ENCODE assay signal across 22 cellular contexts in genomic region chr14:89178802-89179201, GRCh38.
DNase-seq lines count a peak whose midpoint lies in the region; ATAC-seq and TF ChIP-seq lines count a peak whose summit lies in the region.
"Had no signal": no experiment of that assay in that cellular context is flagged by ENCODE, and none has a peak within 500 bp of the region (broad histone marks: within the 10 kb centered on the region; RNA-seq: fewer than 3 reads in every experiment).

No MANE protein-coding gene starts in this region.

- H2BK5ac ChIP-seq in IMR-90 (ENCODE audit: low read depth, low read length, poor library complexity, severe bottlenecking): no peak overlapping the region

- no peak overlapping the region for H3K56ac ChIP-seq in IMR-90 (ENCODE audit: extremely low read depth, insufficient read depth, low read length)

- peaks cover 6 to 46% of the 10 kb centered on the region in 2 experiments for H3K79me1 ChIP-seq in IMR-90 (ENCODE audit: low read depth in 1 of 2, low read length in 2 of 2)

- H3K27me3 Mint-ChIP-seq in naive thymus-derived CD8-positive, alpha-beta T cell: no peaks in the 10 kb centered on the region
- H3K27me3 Mint-ChIP-seq in activated CD4-positive, alpha-beta memory T cell treated with anti-CD3 and anti-CD28 coated beads for 36 hours: no peaks in the 10 kb centered on the region
- H3K27me3 Mint-ChIP-seq: activated naive CD4-positive, alpha-beta T cell treated with anti-CD3 and anti-CD28 coated beads, Interleukin-2, amount 10 ng/mL, durations not matched to agents 7 days and 5 days had no signal

- H2BK20ac ChIP-seq in IMR-90 (ENCODE audit: low read depth, low read length): no peak overlapping the region

- H4K20me1 ChIP-seq in BLaER1 treated with 17β-estradiol and CSF1 and Interleukin-3, amounts not matched to agents 10 nM and 100 nM: peaks cover 0 to 25% (median 0%) of the 10 kb centered on the region in 11 experiments; a peak in 2 of 22 replicates
- H4K20me1 ChIP-seq in IMR-90 (ENCODE audit: insufficient read depth, low read length): peaks cover 8% of the 10 kb centered on the region; the same call in 1 of the 2 replicates

- no peak overlapping the region for H4K91ac ChIP-seq in IMR-90 (ENCODE audit: insufficient read depth, low read depth, low read length)

- no peak overlapping the region for H2AFZ ChIP-seq in IMR-90 (replicated peaks; ENCODE audit: low read length, poor library complexity)

- H3K4me3 ChIP-seq in BLaER1 treated with 17β-estradiol and CSF1 and Interleukin-3, amounts not matched to agents 10 nM and 100 nM: no peak overlapping the region
- no peak overlapping the region for H3K4me3 ChIP-seq in IMR-90 (ENCODE audit: insufficient read depth, low read depth, low read length)
- H3K4me3 ChIP-seq in coronary artery: no peak overlapping the region
- H3K4me3 ChIP-seq: esophagus muscularis mucosa, SJSA1 had no signal

- peaks cover 14 to 41% (median 24%) of the 10 kb centered on the region in 4 donors for H3K4me1 Mint-ChIP-seq in naive thymus-derived CD8-positive, alpha-beta T cell
- peaks cover 8% of the 10 kb centered on the region for H3K4me1 Mint-ChIP-seq in activated CD4-positive, alpha-beta memory T cell treated with anti-CD3 and anti-CD28 coated beads for 36 hours (ENCODE audit: low read depth)

- H3K9me1 ChIP-seq in IMR-90 (ENCODE audit: insufficient read depth, low read length): peaks cover 17% of the 10 kb centered on the region

- H3K4me1 ChIP-seq in BLaER1 treated with 17β-estradiol and CSF1 and Interleukin-3, amounts not matched to agents 10 nM and 100 nM: peaks cover 15 to 50% (median 43%) of the 10 kb centered on the region in 10 experiments
- peaks cover 6% of the 10 kb centered on the region for H3K4me1 ChIP-seq in IMR-90 (ENCODE audit: control insufficient read depth, insufficient read depth, low read length)

- H3K36me3 ChIP-seq in BLaER1 treated with 17β-estradiol and CSF1 and Interleukin-3, amounts not matched to agents 10 nM and 100 nM: peaks cover 49 to 73% (median 59%) of the 10 kb centered on the region in 11 experiments
- peaks cover 14% of the 10 kb centered on the region for H3K36me3 ChIP-seq in IMR-90 (ENCODE audit: control insufficient read depth, insufficient read depth, low read length)
- H3K36me3 ChIP-seq: SJSA1 had no signal

- no peak overlapping the region for H3K14ac ChIP-seq in IMR-90 (replicated peaks; ENCODE audit: low read depth, low read length)

- H2AK9ac ChIP-seq in IMR-90 (replicated peaks; ENCODE audit: low read depth, low read length, poor library complexity): no peak overlapping the region

- peak overlapping the region in 6 of 11 experiments; percentile 68 to 85 (median 78); a peak in 10 of 22 replicates for H3K4me2 ChIP-seq in BLaER1 treated with 17β-estradiol and CSF1 and Interleukin-3, amounts not matched to agents 10 nM and 100 nM
- no peak overlapping the region for H3K4me2 ChIP-seq in IMR-90 (ENCODE audit: low read depth, low read length)
- H3K4me2 ChIP-seq: KMS-11 had no signal

- no CpG with 5 or more reads among the region's 1 CpG for WGBS in IMR-90 (ENCODE audit: extremely low coverage in 2 of 2, insufficient read length in 1 of 2), 2 experiments

- no TSS peak for BruUV-seq in IMR-90 (replicated peaks; lab: Mats Ljungman, UMichigan)

- peaks cover under 1 to 14% (median 7%) of the 10 kb centered on the region in 11 experiments; a peak in 18 of 22 replicates for H3K9me3 ChIP-seq in BLaER1 treated with 17β-estradiol and CSF1 and Interleukin-3, amounts not matched to agents 10 nM and 100 nM (replicated peaks in 1 of 11)
- H3K9me3 ChIP-seq in IMR-90 (ENCODE audit: control insufficient read depth, insufficient read depth, low read length): no peaks in the 10 kb centered on the region
- H3K9me3 ChIP-seq: esophagus muscularis mucosa, neutrophil, SJSA1 had no signal

- no peaks in the 10 kb centered on the region for H3K27me3 ChIP-seq in BLaER1 treated with 17β-estradiol and CSF1 and Interleukin-3, amounts not matched to agents 10 nM and 100 nM
- no peaks in the 10 kb centered on the region for H3K27me3 ChIP-seq in IMR-90 (ENCODE audit: control insufficient read depth, insufficient read depth, low read length)
- H3K27me3 ChIP-seq: esophagus muscularis mucosa, neutrophil, SJSA1 had no signal

- no peak overlapping the region for H3K27ac ChIP-seq in BLaER1 treated with 17β-estradiol and CSF1 and Interleukin-3, amounts not matched to agents 10 nM and 100 nM
- H3K27ac ChIP-seq in IMR-90 (ENCODE audit: insufficient read depth, low read length): no peak overlapping the region
- H3K27ac ChIP-seq in coronary artery: peak overlapping the region; percentile 31 to 54
- H3K27ac ChIP-seq: KMS-11, neutrophil, SJSA1 had no signal

- H2BK15ac ChIP-seq in IMR-90 (ENCODE audit: low read depth, low read length): no peak overlapping the region

- H2BK120ac ChIP-seq in IMR-90 (ENCODE audit: low read depth, low read length): no peak overlapping the region

- no peak overlapping the region for H3K4me3 Mint-ChIP-seq in naive thymus-derived CD8-positive, alpha-beta T cell
- H3K4me3 Mint-ChIP-seq in activated CD4-positive, alpha-beta memory T cell treated with anti-CD3 and anti-CD28 coated beads for 36 hours: no peak overlapping the region
- H3K4me3 Mint-ChIP-seq: activated naive CD4-positive, alpha-beta T cell treated with anti-CD3 and anti-CD28 coated beads, Interleukin-2, amount 10 ng/mL, durations not matched to agents 7 days and 5 days; T-helper 2 cell treated with Interferon-gamma antibody and Interleukin-4, amounts not matched to agents 5 μg/mL and 100 μg/mL, for 36 hours had no signal

- DNase-seq in IMR-90 (peak; percentile 68), coronary artery (ENCODE audit: low spot score) (no peak), NCI-H526 treated with DMSO at 0.1 percent for 48 hours (lab: John Stamatoyannopoulos, UW) (no peak), T1000 (lab: John Stamatoyannopoulos, UW) (no peak)
- DNase-seq in naive thymus-derived CD8-positive, alpha-beta T cell: no peak
- DNase-seq in activated CD4-positive, alpha-beta memory T cell treated with anti-CD3 and anti-CD28 coated beads for 36 hours: no peak
- DNase-seq: activated CD4-positive, alpha-beta T cell treated with anti-CD3 and anti-CD28 coated beads for 1 hour; activated naive CD4-positive, alpha-beta T cell treated with anti-CD3 and anti-CD28 coated beads, Interleukin-2, amount 10 ng/mL, durations not matched to agents 7 days and 5 days; effector CD4-positive, alpha-beta T cell; GOT3; NCI-H1092 treated with DMSO at 0.1 percent for 48 hours; NCI-H69; stimulated activated CD4-positive, alpha-beta T cell treated with anti-CD3 and anti-CD28 coated beads, Interleukin-2, amount 100 ng/mL, for 24 hours; substantia nigra had no signal

- H3K4ac ChIP-seq in IMR-90 (ENCODE audit: low read depth, low read length): no peak overlapping the region

- ATAC-seq in IMR-90 (ENCODE audit: low read depth) (peak; percentile 60), HG02678 (IDR thresholded peaks at IDR 0.05; ENCODE audit: unreplicated experiment) (no peak)
- ATAC-seq in naive thymus-derived CD8-positive, alpha-beta T cell: no peak
- ATAC-seq: sciatic nerve had no signal

- no peak overlapping the region for H3K18ac ChIP-seq in IMR-90 (ENCODE audit: low read depth, low read length)

- dilution Hi-C loops in IMR-90 (cut with HindIII; ENCODE audit: low sequenced_read_pairs, unreplicated experiment): no loop called here

- H4K8ac ChIP-seq in IMR-90 (ENCODE audit: low read depth in 2 of 2, low read length in 2 of 2): no peak overlapping the region

- in situ Hi-C loops in IMR-90 (cut with MboI; ENCODE audit: low sequenced_read_pairs): no loop called here

- H3K9ac ChIP-seq in BLaER1 treated with 17β-estradiol and CSF1 and Interleukin-3, amounts not matched to agents 10 nM and 100 nM: no peak overlapping the region
- no peak overlapping the region for H3K9ac ChIP-seq in IMR-90 (ENCODE audit: low read depth, low read length)
- H3K9ac ChIP-seq: KMS-11 had no signal

- H3K36me3 Mint-ChIP-seq in naive thymus-derived CD8-positive, alpha-beta T cell: peaks cover 11 to 77% (median 26%) of the 10 kb centered on the region in 3 donors
- peaks cover 13% of the 10 kb centered on the region for H3K36me3 Mint-ChIP-seq in activated CD4-positive, alpha-beta memory T cell treated with anti-CD3 and anti-CD28 coated beads for 36 hours

- H2AK5ac ChIP-seq in IMR-90 (ENCODE audit: low read depth, low read length): no peak overlapping the region

- CTCF ChIA-PET in IMR-90 (lab: Yijun Ruan, JAX): no interaction called here
- CTCF ChIA-PET in activated CD4-positive, alpha-beta memory T cell treated with anti-CD3 and anti-CD28 coated beads for 36 hours (lab: Charles Lee): interaction anchor here (0.9 to 1.4 kb wide), 5 partner anchors 12 to 736 kb away, joined by 3 to 5 read pairs (median 3); no protein-coding TSS in a partner anchor

- H4K5ac ChIP-seq in IMR-90 (ENCODE audit: low read depth, low read length): no peak overlapping the region

- H3K27ac Mint-ChIP-seq in naive thymus-derived CD8-positive, alpha-beta T cell: peak overlapping the region in 6 of 10 donors; percentile 6 to 82 (median 62)
- no peak overlapping the region for H3K27ac Mint-ChIP-seq in activated CD4-positive, alpha-beta memory T cell treated with anti-CD3 and anti-CD28 coated beads for 36 hours
- H3K27ac Mint-ChIP-seq: activated naive CD4-positive, alpha-beta T cell treated with anti-CD3 and anti-CD28 coated beads, Interleukin-2, amount 10 ng/mL, durations not matched to agents 7 days and 5 days; T-helper 2 cell treated with Interferon-gamma antibody and Interleukin-4, amounts not matched to agents 5 μg/mL and 100 μg/mL, for 36 hours had no signal

- no peak for TF ChIP-seq POLR2A in IMR-90 (IDR thresholded peaks at IDR 0.05; ENCODE audit: low read depth, low read length)

- intact Hi-C loops in IMR-90 (cut with micrococcal nuclease): loop anchor here (5.0 kb wide), 1 partner anchor 137 kb away; no protein-coding TSS in a partner anchor
- intact Hi-C loops in activated CD4-positive, alpha-beta memory T cell treated with anti-CD3 and anti-CD28 coated beads for 36 hours (cut with micrococcal nuclease): loop anchor here (10.0 kb wide), 1 partner anchor 436 kb away; no protein-coding TSS in a partner anchor

- TF ChIP-seq CTCF in IMR-90 (conservative IDR thresholded peaks at IDR 0.05; ENCODE audit: low read depth, low read length) (no peak), coronary artery (IDR thresholded peaks at IDR 0.05) (no peak)

- POLR2A ChIA-PET in IMR-90 (lab: Charles Lee; ENCODE audit: unreplicated experiment): no interaction called here
- POLR2A ChIA-PET in naive thymus-derived CD8-positive, alpha-beta T cell (lab: Charles Lee): no interaction called here
- POLR2A ChIA-PET in activated CD4-positive, alpha-beta memory T cell treated with anti-CD3 and anti-CD28 coated beads for 36 hours (lab: Charles Lee): no interaction called here

- no peak overlapping the region for H3K23ac ChIP-seq in IMR-90 (ENCODE audit: low read depth, low read length)

- peaks cover 0 to 4% (median 0%) of the 10 kb centered on the region in 9 donors for H3K9me3 Mint-ChIP-seq in naive thymus-derived CD8-positive, alpha-beta T cell
- H3K9me3 Mint-ChIP-seq in activated CD4-positive, alpha-beta memory T cell treated with anti-CD3 and anti-CD28 coated beads for 36 hours: peaks cover 3% of the 10 kb centered on the region
- H3K9me3 Mint-ChIP-seq: activated naive CD4-positive, alpha-beta T cell treated with anti-CD3 and anti-CD28 coated beads, Interleukin-2, amount 10 ng/mL, durations not matched to agents 7 days and 5 days had no signal

- no peak for TF ChIP-seq RAD21 in IMR-90 (IDR thresholded peaks at IDR 0.05; ENCODE audit: low read length)

Comparison
In these comparisons a context has a peak if more than half of its experiments do, and no peak if none do; other contexts are left out.
1. H3K27ac ChIP-seq: peak in coronary artery (2 of 2); none in BLaER1 treated with 17β-estradiol and CSF1 and Interleukin-3, amounts not matched to agents 10 nM and 100 nM (0 of 11) and IMR-90 (single experiment).